ENCODE assay signal across 17 cellular contexts in the genomic region with DNA sequence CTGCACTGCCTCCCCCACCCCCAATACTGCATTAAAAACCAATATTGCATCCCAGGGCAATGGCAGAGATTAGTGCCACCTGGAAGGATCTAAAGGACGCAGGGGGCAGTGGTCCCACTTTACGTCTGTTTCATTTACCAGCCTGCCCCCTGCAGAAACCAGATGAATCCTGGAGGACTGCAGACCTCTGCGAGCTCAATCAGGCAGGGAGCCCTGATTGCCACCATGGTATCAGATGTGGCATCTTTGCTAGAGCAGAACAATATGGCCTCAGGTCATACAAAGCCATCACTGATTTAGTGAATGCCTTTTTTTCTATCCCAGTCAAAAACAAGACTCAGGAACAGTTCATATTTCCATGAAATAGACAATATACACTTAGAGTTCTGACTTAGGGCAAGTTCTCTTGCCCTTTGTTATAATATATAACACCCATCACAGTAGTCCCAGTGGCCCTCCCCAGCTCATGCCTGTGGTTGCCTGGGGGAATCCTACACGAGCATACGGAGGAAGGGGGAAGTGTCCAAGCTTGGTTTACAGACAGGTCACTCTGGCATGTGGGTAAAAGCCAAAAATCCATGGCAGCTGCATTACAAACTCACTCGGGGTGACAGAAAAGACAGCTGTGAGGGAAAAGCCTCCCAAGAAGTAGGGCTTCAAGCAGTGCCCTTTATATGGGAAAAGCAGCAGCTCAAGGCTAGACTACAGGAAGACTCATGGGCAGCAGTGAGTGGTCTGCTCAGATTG.
"Had no signal": no experiment of that assay in that cellular context is flagged by ENCODE, and none has a peak within 500 bp of the region (broad histone marks: within the 10 kb centered on the region; RNA-seq: fewer than 3 reads in every experiment).

No MANE protein-coding gene starts in this region.

- ATAC-seq: effector memory CD8-positive, alpha-beta T cell; gastrocnemius medialis; lower lobe of right lung; right lobe of liver; stimulated activated naive B cell treated with anti-CD40 and anti-IgM and Interleukin-4, amounts not matched to agents 10 μg/mL and 1 μg/mL and 100 μg/mL, for 72 hours; stimulated activated naive CD8-positive, alpha-beta T cell treated with anti-CD3 and anti-CD28 coated beads, Interleukin-15, amount 100 ng/mL, for 72 hours; upper lobe of right lung had no signal

- DNase-seq: effector memory CD8-positive, alpha-beta T cell; gastrocnemius medialis; glutamatergic neuron; kidney; left cardiac atrium; left ventricle myocardium inferior; lower lobe of right lung; naive B cell; nephron progenitor cell; retina; right lobe of liver; stimulated activated CD4-positive, alpha-beta T cell treated with anti-CD3 and anti-CD28 coated beads, Interleukin-2, amount 100 ng/mL, for 24 hours; stimulated activated CD4-positive, alpha-beta T cell treated with anti-CD3 and anti-CD28 coated beads, Interleukin-4, amount 100 ng/mL, for 4 hours; stimulated activated naive B cell treated with anti-CD40 and anti-IgM and Interleukin-4, amounts not matched to agents 10 μg/mL and 1 μg/mL and 100 μg/mL, for 72 hours; stimulated activated naive CD8-positive, alpha-beta T cell treated with anti-CD3 and anti-CD28 coated beads, Interleukin-15, amount 100 ng/mL, for 72 hours; testis; upper lobe of right lung had no signal
